In the genomic region with DNA sequence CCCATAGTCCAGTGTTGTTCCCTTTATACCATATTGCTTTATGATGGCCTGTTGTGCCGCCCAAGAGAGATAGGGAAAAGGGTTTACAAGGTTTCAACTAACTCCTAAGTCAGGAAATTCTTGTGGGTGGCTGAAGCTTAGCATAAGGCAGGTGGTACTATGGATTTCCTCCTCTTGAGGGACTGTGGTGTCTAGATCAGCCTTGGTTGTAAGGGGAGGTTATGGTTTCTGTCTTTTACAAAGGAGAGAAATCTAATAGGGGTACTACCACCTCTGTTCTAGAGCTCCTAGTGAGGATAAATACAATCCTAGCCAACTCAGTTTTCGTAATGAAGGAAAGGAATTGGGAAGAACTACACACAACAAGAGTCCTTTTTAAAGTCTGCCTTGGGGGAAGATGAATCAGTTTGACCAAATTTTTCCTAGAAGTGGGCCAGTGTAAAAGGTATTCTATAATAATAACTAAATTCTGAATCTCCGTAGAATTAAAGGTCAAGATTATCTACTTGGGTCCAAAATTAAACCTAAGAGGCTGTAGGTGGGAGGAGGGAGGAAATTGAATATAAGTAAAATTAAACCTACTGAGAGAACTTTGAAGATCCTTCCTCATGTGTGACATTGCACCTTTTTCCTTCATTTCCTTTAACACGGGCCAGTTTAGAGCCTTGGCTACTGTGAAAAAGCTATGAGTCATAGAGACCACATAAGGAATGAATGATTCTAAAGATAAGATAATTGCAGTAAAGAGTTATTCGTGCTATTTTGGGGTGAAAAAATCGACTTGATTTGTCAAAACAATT, we compare ENCODE assay signal across 12 cellular contexts. TPM values are rescaled to one million over a fixed set of nuclear protein-coding genes. Genes with fewer than 3 reads are reported as not detected.
DNase-seq lines count a peak whose midpoint lies in the region; ATAC-seq, FAIRE-seq and TF ChIP-seq lines count a peak whose summit lies in the region.
"Had no signal": no experiment of that assay in that cellular context is flagged by ENCODE, and none has a peak within 500 bp of the region (broad histone marks: within the 10 kb centered on the region; RNA-seq: fewer than 3 reads in every experiment).

No MANE protein-coding gene starts in this region.

- no peaks in the 10 kb centered on the region for H3K9me3 Mint-ChIP-seq in activated naive CD4-positive, alpha-beta T cell treated with anti-CD3 and anti-CD28 coated beads, Interleukin-2, amount 50 U/mL, for 24 hours
- no peaks in the 10 kb centered on the region for H3K9me3 Mint-ChIP-seq in activated naive CD4-positive, alpha-beta T cell treated with anti-CD3 and anti-CD28 coated beads, Interleukin-2, amount 10 ng/mL, durations not matched to agents 7 days and 5 days
- H3K9me3 Mint-ChIP-seq: activated T-helper 2 cell treated with anti-CD3 and anti-CD28 coated beads, Interferon-gamma antibody, Interleukin-2, Interleukin-4, amounts not matched to agents 10 μg/mL and 5 μg/mL and 100 μg/mL, durations not matched to agents 14 hours and 24 hours and 36 hours had no signal

- no peak for DNase-seq in activated naive CD4-positive, alpha-beta T cell treated with anti-CD3 and anti-CD28 coated beads, Interleukin-2, amount 10 ng/mL, durations not matched to agents 7 days and 5 days
- DNase-seq in RWPE1 (ENCODE audit: low spot score) (peak; percentile 18), erythroblast (lab: John Stamatoyannopoulos, UW) (peak; percentile 44 to 56), urothelium cell line (ENCODE audit: low spot score) (peak; percentile 13), lower leg skin (ENCODE audit: low spot score in 2 of 2) (no peak)
- DNase-seq in activated effector memory CD4-positive, alpha-beta T cell treated with anti-CD3 and anti-CD28 coated beads, Interleukin-2, amount 50 U/mL, for 16 hours = no peak
- DNase-seq: AML-193, NCI-H345 had no signal

- TF ChIP-seq POLR2A in erythroblast (IDR thresholded peaks at IDR 0.05; ENCODE audit: low read length) = no peak
- TF ChIP-seq POLR2A in lower leg skin (IDR thresholded peaks at IDR 0.05) = no peak

- H3K27ac ChIP-seq in RWPE1 = no peak overlapping the region
- H3K27ac ChIP-seq: VCaP had no signal

- peaks cover 35% of the 10 kb centered on the region for H3K36me3 Mint-ChIP-seq in activated naive CD4-positive, alpha-beta T cell treated with anti-CD3 and anti-CD28 coated beads, Interleukin-2, amount 50 U/mL, for 24 hours
- peaks cover 52% of the 10 kb centered on the region for H3K36me3 Mint-ChIP-seq in activated naive CD4-positive, alpha-beta T cell treated with anti-CD3 and anti-CD28 coated beads, Interleukin-2, amount 10 ng/mL, durations not matched to agents 7 days and 5 days

- POLR2A ChIA-PET in RWPE1 (lab: Yijun Ruan, JAX; ENCODE audit: low non-redundant PET) = no interaction called here

- 59 to 66% methylated on average over 6 of the region's 6 CpGs for WGBS in lower leg skin, 2 donors

- peak overlapping the region; percentile 17 for H3K27ac Mint-ChIP-seq in activated naive CD4-positive, alpha-beta T cell treated with anti-CD3 and anti-CD28 coated beads, Interleukin-2, amount 50 U/mL, for 24 hours
- no peak overlapping the region for H3K27ac Mint-ChIP-seq in activated naive CD4-positive, alpha-beta T cell treated with anti-CD3 and anti-CD28 coated beads, Interleukin-2, amount 10 ng/mL, durations not matched to agents 7 days and 5 days
- H3K27ac Mint-ChIP-seq: activated T-helper 2 cell treated with anti-CD3 and anti-CD28 coated beads, Interferon-gamma antibody, Interleukin-2, Interleukin-4, amounts not matched to agents 10 μg/mL and 5 μg/mL and 100 μg/mL, durations not matched to agents 14 hours and 24 hours and 36 hours had no signal

- peak; percentile 20 for FAIRE-seq in urothelium cell line (lab: Jason Lieb, UNC)

- TF ChIP-seq CTCF in RWPE1 (conservative IDR thresholded peaks at IDR 0.05; ENCODE audit: low read depth) (no peak), lower leg skin (IDR thresholded peaks at IDR 0.05) (no peak)

- ATAC-seq in GM18519 (IDR thresholded peaks at IDR 0.05; ENCODE audit: low FRiP score, unreplicated experiment) = no peak

- H3K27me3 Mint-ChIP-seq in activated naive CD4-positive, alpha-beta T cell treated with anti-CD3 and anti-CD28 coated beads, Interleukin-2, amount 50 U/mL, for 24 hours = no peaks in the 10 kb centered on the region
- H3K27me3 Mint-ChIP-seq in activated naive CD4-positive, alpha-beta T cell treated with anti-CD3 and anti-CD28 coated beads, Interleukin-2, amount 10 ng/mL, durations not matched to agents 7 days and 5 days = no peaks in the 10 kb centered on the region

- intact Hi-C loops in lower leg skin (cut with DNase I; ENCODE audit: low total_unique reads) = no loop called here

- no peak overlapping the region for H3K4me3 Mint-ChIP-seq in activated naive CD4-positive, alpha-beta T cell treated with anti-CD3 and anti-CD28 coated beads, Interleukin-2, amount 50 U/mL, for 24 hours
- no peak overlapping the region for H3K4me3 Mint-ChIP-seq in activated naive CD4-positive, alpha-beta T cell treated with anti-CD3 and anti-CD28 coated beads, Interleukin-2, amount 10 ng/mL, durations not matched to agents 7 days and 5 days

- H3K4me3 ChIP-seq in lower leg skin (ENCODE audit: low read depth, poor library complexity, severe bottlenecking) = no peak overlapping the region

- peaks cover 29% of the 10 kb centered on the region for H3K4me1 Mint-ChIP-seq in activated naive CD4-positive, alpha-beta T cell treated with anti-CD3 and anti-CD28 coated beads, Interleukin-2, amount 50 U/mL, for 24 hours
- H3K4me1 Mint-ChIP-seq in activated naive CD4-positive, alpha-beta T cell treated with anti-CD3 and anti-CD28 coated beads, Interleukin-2, amount 10 ng/mL, durations not matched to agents 7 days and 5 days = no peaks in the 10 kb centered on the region

- CTCF ChIA-PET in activated naive CD4-positive, alpha-beta T cell treated with anti-CD3 and anti-CD28 coated beads, Interleukin-2, amount 10 ng/mL, durations not matched to agents 7 days and 5 days (lab: Charles Lee) = no interaction called here
- CTCF ChIA-PET in RWPE1 (lab: Yijun Ruan, JAX) = interaction anchor here (0.6 to 0.8 kb wide), 3 partner anchors 109 to 343 kb away, joined by 3 to 4 read pairs (median 3); no protein-coding TSS in a partner anchor

RNA-seq across cellular contexts. Expression of gene DLAT, which starts 17.2 kb away (rescaled TPM):
- total RNA-seq in lower leg skin = 10 to 100 TPM; 18.1 to 32.1 (median 23.8) TPM

RNA-seq across cellular contexts. Expression of gene PIH1D2, which starts 31.5 kb away (rescaled TPM):
- 1 to 10 TPM in 2 of 4 donors, under 1 TPM in 2; 0.38 to 2.4 (median 0.90) TPM for total RNA-seq in lower leg skin

RNA-seq across cellular contexts. Expression of gene NKAPD1, which starts 31.7 kb away (rescaled TPM):
- 10 to 100 TPM in 3 of 4 donors, 1 to 10 TPM in 1; 8.5 to 15.6 (median 12.3) TPM for total RNA-seq in lower leg skin

RNA-seq across cellular contexts. Expression of gene TIMM8B, which starts 44.2 kb away (rescaled TPM):
- 10 to 100 TPM; 12.4 to 49.0 (median 29.9) TPM for total RNA-seq in lower leg skin

RNA-seq across cellular contexts. Expression of gene SDHD, which starts 44.3 kb away (rescaled TPM):
- 100 to 1,000 TPM in 2 of 4 donors, 10 to 100 TPM in 2; 60.9 to 142 (median 98.9) TPM for total RNA-seq in lower leg skin

Comparison
In these comparisons a context has a peak if more than half of its experiments do, and no peak if none do; other contexts are left out.
1. DNase-seq: peak in RWPE1 (single experiment), erythroblast (2 of 2) and urothelium cell line (single experiment); none in activated naive CD4-positive, alpha-beta T cell treated with anti-CD3 and anti-CD28 coated beads, Interleukin-2, amount 10 ng/mL, durations not matched to agents 7 days and 5 days (single experiment), activated effector memory CD4-positive, alpha-beta T cell treated with anti-CD3 and anti-CD28 coated beads, Interleukin-2, amount 50 U/mL, for 16 hours (single experiment) and lower leg skin (0 of 2).